In genomic region chr16:262121-262745, GRCh38 we compare ENCODE assay signal across 23 cellular contexts. TPM values are rescaled to one million over a fixed set of nuclear protein-coding genes. Genes with fewer than 3 reads are reported as not detected.
"Had no signal": no experiment of that assay in that cellular context is flagged by ENCODE, and none has a peak within 500 bp of the region (broad histone marks: within the 10 kb centered on the region; RNA-seq: fewer than 3 reads in every experiment).

No MANE protein-coding gene starts in this region.

- H3K4me3 ChIP-seq: esophagus muscularis mucosa, gastrocnemius medialis, ovary, right atrium auricular region, tibial artery, upper lobe of right lung, vagina had no signal

- H3K27me3 Mint-ChIP-seq: dendritic cell treated with granulocyte-macrophage colony-stimulating factor and Interleukin-4, amounts not matched to agents 40 ng/mL and 50 ng/mL, for 4 days; effector memory CD8-positive, alpha-beta T cell; naive B cell; stimulated activated naive CD8-positive, alpha-beta T cell treated with anti-CD3 and anti-CD28 coated beads, Interleukin-15, Interleukin-2, amounts not matched to agents 100 ng/mL and 50 ng/mL, for 24 hours had no signal

- DNase-seq: effector memory CD8-positive, alpha-beta T cell; gastrocnemius medialis; left cardiac atrium; left ventricle myocardium superior; mesendoderm; naive B cell; ovary; small intestine; stimulated activated CD4-positive, alpha-beta T cell treated with anti-CD3 and anti-CD28 coated beads, Interleukin-12 subunit alpha, Interleukin-12 subunit beta, amount 100 ng/mL, for 4 hours; tibial artery; upper lobe of right lung had no signal

- ATAC-seq: effector memory CD8-positive, alpha-beta T cell; gastrocnemius medialis; left ventricle myocardium superior; upper lobe of right lung had no signal

- H3K27ac Mint-ChIP-seq: dendritic cell treated with granulocyte-macrophage colony-stimulating factor and Interleukin-4, amounts not matched to agents 40 ng/mL and 50 ng/mL, for 4 days; effector memory CD8-positive, alpha-beta T cell; nephron; stimulated activated naive CD8-positive, alpha-beta T cell treated with anti-CD3 and anti-CD28 coated beads, Interleukin-15, Interleukin-2, amounts not matched to agents 100 ng/mL and 50 ng/mL, for 24 hours had no signal

- H3K4me1 ChIP-seq: tibial artery, upper lobe of right lung, vagina had no signal

- H3K27me3 ChIP-seq: esophagus muscularis mucosa, gastrocnemius medialis, neutrophil, ovary, right atrium auricular region, tibial artery, upper lobe of right lung, vagina had no signal

- H3K4me3 Mint-ChIP-seq: dendritic cell treated with granulocyte-macrophage colony-stimulating factor and Interleukin-4, amounts not matched to agents 40 ng/mL and 50 ng/mL, for 4 days; effector memory CD8-positive, alpha-beta T cell; naive B cell; nephron; stimulated activated naive CD8-positive, alpha-beta T cell treated with anti-CD3 and anti-CD28 coated beads, Interleukin-15, Interleukin-2, amounts not matched to agents 100 ng/mL and 50 ng/mL, for 24 hours had no signal

- H3K27ac ChIP-seq: epithelial cell of prostate, esophagus muscularis mucosa, gastrocnemius medialis, neutrophil, ovary, tibial artery, upper lobe of right lung, vagina had no signal

- H3K36me3 ChIP-seq: ovary had no signal

- H3K9me3 Mint-ChIP-seq: dendritic cell treated with granulocyte-macrophage colony-stimulating factor and Interleukin-4, amounts not matched to agents 40 ng/mL and 50 ng/mL, for 4 days; effector memory CD8-positive, alpha-beta T cell; naive B cell; nephron; stimulated activated naive CD8-positive, alpha-beta T cell treated with anti-CD3 and anti-CD28 coated beads, Interleukin-15, Interleukin-2, amounts not matched to agents 100 ng/mL and 50 ng/mL, for 24 hours had no signal

- H3K9me3 ChIP-seq: esophagus muscularis mucosa, gastrocnemius medialis, neutrophil, ovary, right atrium auricular region, tibial artery, upper lobe of right lung, vagina had no signal

- FAIRE-seq: colon, keratinocyte, small intestine had no signal

RNA-seq across cellular contexts. Expression of gene RGS11, which starts 13.5 kb away (rescaled TPM):
- polyA plus RNA-seq: keratinocyte had no signal

RNA-seq across cellular contexts. Expression of gene ARHGDIG, which starts 18.2 kb away (rescaled TPM):
- total RNA-seq: fibroblast of villous mesenchyme, vagina had no signal

RNA-seq across cellular contexts. Expression of gene PDIA2, which starts 20.7 kb away (rescaled TPM):
- total RNA-seq: lung microvascular endothelial cell, vagina had no signal
